Comparison of ENCODE assay signal across 19 cellular contexts in genomic region chr10:112177247-112177646, GRCh38.
"Had no signal": no experiment of that assay in that cellular context is flagged by ENCODE, and none has a peak within 500 bp of the region (broad histone marks: within the 10 kb centered on the region; RNA-seq: fewer than 3 reads in every experiment).

No MANE protein-coding gene starts in this region.

- H3K27me3 Mint-ChIP-seq: activated naive CD8-positive, alpha-beta T cell treated with anti-CD3 and anti-CD28 coated beads, Interleukin-2, amount 10 ng/mL, durations not matched to agents 7 days and 5 days; memory B cell; stimulated activated naive CD8-positive, alpha-beta T cell treated with anti-CD3 and anti-CD28 coated beads, Interleukin-15, Interleukin-2, amounts not matched to agents 100 ng/mL and 50 ng/mL, for 24 hours had no signal

- H3K27ac ChIP-seq: epithelial cell of prostate, gastroesophageal sphincter, thoracic aorta had no signal

- ATAC-seq: gastroesophageal sphincter, natural killer cell had no signal

- H3K4me3 ChIP-seq: gastroesophageal sphincter, thoracic aorta had no signal

- DNase-seq: activated CD4-positive, alpha-beta T cell treated with anti-CD3 and anti-CD28 coated beads, Interleukin-2, amount 50 U/mL, for 1 hour; activated CD4-positive, CD25-positive, alpha-beta regulatory T cell; activated gamma-delta T cell; activated naive CD8-positive, alpha-beta T cell treated with anti-CD3 and anti-CD28 coated beads, Interleukin-2, amount 10 ng/mL, durations not matched to agents 7 days and 5 days; activated T-cell treated with anti-CD3 and anti-CD28 coated beads, Interleukin-2, amount 50 U/mL, for 48 hours; aorta; effector memory CD4-positive, alpha-beta T cell; hypothalamus; kidney glomerular epithelial cell; natural killer cell; nucleus accumbens; stimulated activated CD4-positive, alpha-beta T cell treated with anti-CD3 and anti-CD28 coated beads, Interleukin-4, amount 100 ng/mL, for 1 hour; stimulated activated CD8-positive, alpha-beta memory T cell treated with anti-CD3 and anti-CD28 coated beads, Interleukin-4, amount 100 ng/mL, for 48 hours; T-helper 2 cell had no signal

- H3K4me3 Mint-ChIP-seq: activated naive CD8-positive, alpha-beta T cell treated with anti-CD3 and anti-CD28 coated beads, Interleukin-2, amount 10 ng/mL, durations not matched to agents 7 days and 5 days; memory B cell; natural killer cell; stimulated activated naive CD8-positive, alpha-beta T cell treated with anti-CD3 and anti-CD28 coated beads, Interleukin-15, Interleukin-2, amounts not matched to agents 100 ng/mL and 50 ng/mL, for 24 hours had no signal

- H3K4me1 Mint-ChIP-seq: activated naive CD8-positive, alpha-beta T cell treated with anti-CD3 and anti-CD28 coated beads, Interleukin-2, amount 10 ng/mL, durations not matched to agents 7 days and 5 days; memory B cell; natural killer cell had no signal

- H3K27ac Mint-ChIP-seq: natural killer cell; stimulated activated naive CD8-positive, alpha-beta T cell treated with anti-CD3 and anti-CD28 coated beads, Interleukin-15, Interleukin-2, amounts not matched to agents 100 ng/mL and 50 ng/mL, for 24 hours had no signal

- H3K9me3 ChIP-seq: gastroesophageal sphincter, thoracic aorta had no signal

- H3K27me3 ChIP-seq: gastroesophageal sphincter had no signal

- H3K9me3 Mint-ChIP-seq: activated naive CD8-positive, alpha-beta T cell treated with anti-CD3 and anti-CD28 coated beads, Interleukin-2, amount 10 ng/mL, durations not matched to agents 7 days and 5 days; memory B cell; natural killer cell; stimulated activated naive CD8-positive, alpha-beta T cell treated with anti-CD3 and anti-CD28 coated beads, Interleukin-15, Interleukin-2, amounts not matched to agents 100 ng/mL and 50 ng/mL, for 24 hours had no signal
